Comparison of ENCODE assay signal across 11 cellular contexts in genomic region chr6:13916230-13916944, GRCh38. TPM values are rescaled to one million over a fixed set of nuclear protein-coding genes. Genes with fewer than 3 reads are reported as not detected.
A peak's percentile ranks its signal among the peaks of the same experiment; 100 is the strongest.
DNase-seq lines count a peak whose midpoint lies in the region; ATAC-seq and TF ChIP-seq lines count a peak whose summit lies in the region.
"Had no signal": no experiment of that assay in that cellular context is flagged by ENCODE, and none has a peak within 500 bp of the region (broad histone marks: within the 10 kb centered on the region; RNA-seq: fewer than 3 reads in every experiment).

No MANE protein-coding gene starts in this region.

- no peak for ATAC-seq in left ventricle myocardium superior
- ATAC-seq: T-cell had no signal

- H3K4me3 ChIP-seq in thyroid gland (replicated peaks in 1 of 3) (no peak overlapping the region), stomach (no peak overlapping the region)
- H3K4me3 ChIP-seq: esophagus squamous epithelium had no signal

- H3K9me3 ChIP-seq in thyroid gland (no peaks in the 10 kb centered on the region), stomach (no peaks in the 10 kb centered on the region)
- H3K9me3 ChIP-seq: esophagus squamous epithelium had no signal

- TF ChIP-seq CTCF in thyroid gland (IDR thresholded peaks at IDR 0.05) (no peak), stomach (IDR thresholded peaks at IDR 0.05) (no peak)

- intact Hi-C loops in thyroid gland (cut with DNase I) = no loop called here
- intact Hi-C loops in stomach (cut with DNase I; ENCODE audit: low total_unique reads) = loop anchor here (10.0 kb wide), 1 partner anchor 128 kb away; no protein-coding TSS in a partner anchor
- intact Hi-C loops in left ventricle myocardium superior (cut with micrococcal nuclease) = loop anchor here (10.0 kb wide), 1 partner anchor 128 kb away; no protein-coding TSS in a partner anchor

- H3K4me1 ChIP-seq in thyroid gland (peaks cover 4 to 9% of the 10 kb centered on the region in 2 donors), stomach (no peaks in the 10 kb centered on the region)

- TF ChIP-seq EP300 in stomach (IDR thresholded peaks at IDR 0.05) = no peak

- TF ChIP-seq POLR2A in thyroid gland (IDR thresholded peaks at IDR 0.05) (no peak), stomach (IDR thresholded peaks at IDR 0.05) (no peak)

- H3K27ac ChIP-seq in thyroid gland (peak overlapping the region in 2 of 3 donors; percentile 24 to 42), stomach (no peak overlapping the region)

- no peaks in the 10 kb centered on the region for H3K27me3 ChIP-seq in thyroid gland
- peaks cover 0 to 9% (median 2%) of the 10 kb centered on the region in 3 donors for H3K27me3 ChIP-seq in stomach

- no peaks in the 10 kb centered on the region for H3K36me3 ChIP-seq in thyroid gland
- no peaks in the 10 kb centered on the region for H3K36me3 ChIP-seq in stomach
- H3K36me3 ChIP-seq: esophagus squamous epithelium had no signal

- peak; percentile 37 for DNase-seq in NCI-H748 (lab: John Stamatoyannopoulos, UW; ENCODE audit: unreplicated experiment)
- no peak for DNase-seq in NCI-H748 treated with DMSO at 0.1 percent for 48 hours (lab: John Stamatoyannopoulos, UW)
- DNase-seq in NCI-H82 treated with DMSO at 0.1 percent for 48 hours (lab: John Stamatoyannopoulos, UW; ENCODE audit: unreplicated experiment) = peak; percentile 80
- DNase-seq in dedifferentiated amniotic fluid mesenchymal stem cell (ENCODE audit: extremely low spot score) = peak; percentile 1
- DNase-seq in thyroid gland = peak; percentile 81
- no peak for DNase-seq in stomach
- DNase-seq in left ventricle myocardium superior = no peak
- DNase-seq in MV-4-11 (lab: John Stamatoyannopoulos, UW) = no peak
- DNase-seq: esophagus squamous epithelium, NCI-H1048, T-cell had no signal

- WGBS in thyroid gland, 2 donors = 81 to 84% methylated on average over 5 of the region's 5 CpGs
- 54 to 90% (median 76%) methylated on average over 5 of the region's 5 CpGs for WGBS in stomach, 5 donors

RNA-seq across cellular contexts. Expression of gene RNF182, which starts 8.4 kb away (rescaled TPM):
- total RNA-seq in thyroid gland = 1 to 10 TPM; 1.3 to 4.5 (median 3.0) TPM
- total RNA-seq in stomach = under 1 TPM in 1 of 5 donors, not detected in 4; 0.18 TPM
- polyA plus RNA-seq in stomach = under 1 TPM in 1 of 3 donors, not detected in 2; 0.10 TPM
- total RNA-seq in left ventricle myocardium superior = 0.10 TPM

Comparison
In these comparisons a context has a peak if more than half of its experiments do, and no peak if none do; other contexts are left out.
1. DNase-seq: peak in NCI-H748 (single experiment), NCI-H82 treated with DMSO at 0.1 percent for 48 hours (single experiment), dedifferentiated amniotic fluid mesenchymal stem cell (single experiment) and thyroid gland (2 of 2); none in NCI-H748 treated with DMSO at 0.1 percent for 48 hours (single experiment), stomach (single experiment), left ventricle myocardium superior (single experiment) and MV-4-11 (single experiment).
2. H3K27ac ChIP-seq: peak in thyroid gland (2 of 3); none in stomach (0 of 5).